17 cellular contexts compared by ENCODE assay signal in genomic region chr11:84563356-84563755, GRCh38.
A peak's percentile ranks its signal among the peaks of the same experiment; 100 is the strongest.
DNase-seq lines count a peak whose midpoint lies in the region; ATAC-seq and TF ChIP-seq lines count a peak whose summit lies in the region.
"Had no signal": no experiment of that assay in that cellular context is flagged by ENCODE, and none has a peak within 500 bp of the region (broad histone marks: within the 10 kb centered on the region; RNA-seq: fewer than 3 reads in every experiment).

No MANE protein-coding gene starts in this region.

- no peak overlapping the region for H3K27ac Mint-ChIP-seq in T-helper 2 cell treated with Interferon-gamma antibody and Interleukin-4, amounts not matched to agents 5 μg/mL and 100 μg/mL, for 36 hours
- H3K27ac Mint-ChIP-seq: CD4-positive, CD25-positive, alpha-beta regulatory T cell had no signal

- H3K9ac ChIP-seq in OCI-LY1 (ENCODE audit: low read length), result no peak overlapping the region
- H3K9ac ChIP-seq: BLaER1 treated with 17β-estradiol and CSF1 and Interleukin-3, amounts not matched to agents 10 nM and 100 nM had no signal

- H3K4me1 Mint-ChIP-seq in T-helper 2 cell treated with Interferon-gamma antibody and Interleukin-4, amounts not matched to agents 5 μg/mL and 100 μg/mL, for 36 hours (ENCODE audit: low read depth), result no peaks in the 10 kb centered on the region
- H3K4me1 Mint-ChIP-seq: CD4-positive, CD25-positive, alpha-beta regulatory T cell had no signal

- no peak overlapping the region for H3K4me3 ChIP-seq in OCI-LY1 (ENCODE audit: low read depth, low read length, poor library complexity, severe bottlenecking)
- H3K4me3 ChIP-seq: BLaER1 treated with 17β-estradiol and CSF1 and Interleukin-3, amounts not matched to agents 10 nM and 100 nM had no signal

- H3K27me3 Mint-ChIP-seq in T-helper 2 cell treated with Interferon-gamma antibody and Interleukin-4, amounts not matched to agents 5 μg/mL and 100 μg/mL, for 36 hours (ENCODE audit: low read depth), result no peaks in the 10 kb centered on the region
- H3K27me3 Mint-ChIP-seq: CD4-positive, CD25-positive, alpha-beta regulatory T cell had no signal

- H3K4me1 ChIP-seq in OCI-LY1 (ENCODE audit: insufficient read depth, low read length, severe bottlenecking), result peaks cover 44% of the 10 kb centered on the region

- ATAC-seq in HG03135 (IDR thresholded peaks at IDR 0.05; ENCODE audit: unreplicated experiment), result no peak
- ATAC-seq: HCT116 had no signal

- H3K9me2 ChIP-seq in OCI-LY1 (ENCODE audit: low read depth, low read length), result no peaks in the 10 kb centered on the region

- TF ChIP-seq CTCF in OCI-LY1 (IDR thresholded peaks at IDR 0.05; ENCODE audit: low read length), result no peak

- H3K9me3 Mint-ChIP-seq in T-helper 2 cell treated with Interferon-gamma antibody and Interleukin-4, amounts not matched to agents 5 μg/mL and 100 μg/mL, for 36 hours, result no peaks in the 10 kb centered on the region

- no peaks in the 10 kb centered on the region for H3K79me2 ChIP-seq in OCI-LY1 (ENCODE audit: insufficient read depth, low read length)

- H3K36me3 ChIP-seq in OCI-LY1 (ENCODE audit: insufficient read depth, low read length), result no peaks in the 10 kb centered on the region
- H3K36me3 ChIP-seq: BLaER1 treated with 17β-estradiol and CSF1 and Interleukin-3, amounts not matched to agents 10 nM and 100 nM had no signal

- H3F3A ChIP-seq in OCI-LY1 (ENCODE audit: insufficient read depth, low read length), result no peaks in the 10 kb centered on the region

- no peaks in the 10 kb centered on the region for H4K20me1 ChIP-seq in OCI-LY1 (ENCODE audit: insufficient read depth, low read length)
- H4K20me1 ChIP-seq: BLaER1 treated with 17β-estradiol and CSF1 and Interleukin-3, amounts not matched to agents 10 nM and 100 nM had no signal

- DNase-seq in DMS53 (lab: John Stamatoyannopoulos, UW), result peak; percentile 53
- DNase-seq in DMS53 treated with DMSO at 0.1 percent for 48 hours (lab: John Stamatoyannopoulos, UW; ENCODE audit: unreplicated experiment), result no peak
- DNase-seq in cerebellum (ENCODE audit: low spot score), result peak; percentile 16
- peak; percentile 6 for DNase-seq in pons (ENCODE audit: low spot score)
- DNase-seq in globus pallidus (ENCODE audit: low spot score), result no peak
- no peak for DNase-seq in T-helper 2 cell treated with Interferon-gamma antibody and Interleukin-4, amounts not matched to agents 5 μg/mL and 100 μg/mL, for 36 hours (ENCODE audit: low spot score)
- DNase-seq: 8988T; ACHN; CD4-positive, CD25-positive, alpha-beta regulatory T cell; DND-41; GF-D8; IMR-90; KBM-7 had no signal

- H2AFZ ChIP-seq in OCI-LY1 (ENCODE audit: low read length), result no peak overlapping the region

- no peaks in the 10 kb centered on the region for H3K36me3 Mint-ChIP-seq in T-helper 2 cell treated with Interferon-gamma antibody and Interleukin-4, amounts not matched to agents 5 μg/mL and 100 μg/mL, for 36 hours (ENCODE audit: low read depth)
- H3K36me3 Mint-ChIP-seq: CD4-positive, CD25-positive, alpha-beta regulatory T cell had no signal

- no peak overlapping the region for H3K4me3 Mint-ChIP-seq in T-helper 2 cell treated with Interferon-gamma antibody and Interleukin-4, amounts not matched to agents 5 μg/mL and 100 μg/mL, for 36 hours
- H3K4me3 Mint-ChIP-seq: CD4-positive, CD25-positive, alpha-beta regulatory T cell had no signal

- H3K27ac ChIP-seq in OCI-LY1 (ENCODE audit: low read depth, low read length, poor library complexity, severe bottlenecking), result peak overlapping the region; percentile 45
- H3K27ac ChIP-seq: BLaER1 treated with 17β-estradiol and CSF1 and Interleukin-3, amounts not matched to agents 10 nM and 100 nM had no signal

- no peaks in the 10 kb centered on the region for H3K9me3 ChIP-seq in OCI-LY1 (ENCODE audit: low read length)

- H3K27me3 ChIP-seq in OCI-LY1 (ENCODE audit: insufficient read depth, low read length), result no peaks in the 10 kb centered on the region
- H3K27me3 ChIP-seq: BLaER1 treated with 17β-estradiol and CSF1 and Interleukin-3, amounts not matched to agents 10 nM and 100 nM had no signal

- H3K4me2 ChIP-seq in OCI-LY1 (ENCODE audit: low read length), result no peak overlapping the region
- H3K4me2 ChIP-seq: BLaER1 treated with 17β-estradiol and CSF1 and Interleukin-3, amounts not matched to agents 10 nM and 100 nM had no signal

Comparison
In these comparisons a context has a peak if more than half of its experiments do, and no peak if none do; other contexts are left out.
1. DNase-seq: peak in DMS53 (single experiment), cerebellum (single experiment) and pons (single experiment); none in DMS53 treated with DMSO at 0.1 percent for 48 hours (single experiment), globus pallidus (single experiment) and T-helper 2 cell treated with Interferon-gamma antibody and Interleukin-4, amounts not matched to agents 5 μg/mL and 100 μg/mL, for 36 hours (single experiment).